In the genomic region with DNA sequence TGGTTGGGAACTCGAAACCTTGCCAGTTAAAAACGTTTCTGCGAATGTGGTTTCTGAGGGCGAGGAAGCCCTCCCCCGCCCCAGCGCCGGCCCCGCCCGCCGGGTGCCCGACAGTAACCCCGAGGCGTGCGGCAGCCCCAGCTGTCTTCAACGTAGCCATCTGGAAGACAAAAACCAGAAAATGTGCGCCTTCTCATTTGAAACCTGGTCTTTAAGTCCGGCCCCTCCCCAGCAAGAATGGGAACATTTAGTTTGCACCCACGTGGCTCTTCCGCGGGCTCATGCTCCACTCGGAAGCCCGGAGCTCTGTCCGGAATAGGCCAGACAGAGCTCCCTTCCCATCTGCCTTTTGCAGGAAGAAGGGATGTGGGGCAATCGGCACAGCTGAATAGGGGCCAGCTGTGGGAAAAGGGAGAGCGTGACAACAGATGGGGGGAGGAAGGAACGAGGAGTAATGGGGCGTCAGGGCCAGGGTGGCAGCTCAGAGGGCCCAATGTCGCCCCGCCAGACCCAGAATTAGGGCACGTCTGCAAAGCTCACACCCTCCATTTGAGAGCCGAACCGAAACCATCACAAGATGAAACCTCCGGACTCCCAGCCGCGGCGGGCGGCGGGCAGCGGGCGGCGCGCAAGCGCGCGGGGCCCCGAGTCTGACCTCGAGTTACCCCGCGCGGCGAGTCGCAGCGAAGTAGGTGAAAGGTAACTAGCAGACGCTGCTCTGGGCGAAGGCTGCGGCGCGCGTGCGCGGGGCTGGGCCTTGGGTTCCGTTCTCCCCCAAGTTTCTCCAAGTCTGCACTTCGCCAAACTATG, we compare ENCODE assay signal across 8 cellular contexts.
DNase-seq lines count a peak whose midpoint lies in the region; ATAC-seq and TF ChIP-seq lines count a peak whose summit lies in the region.

No MANE protein-coding gene starts in this region.

- CTCF ChIA-PET in CD4-positive, alpha-beta memory T cell (lab: Charles Lee; ENCODE audit: partially characterized antibody) = interaction anchor here (0.5 to 1.2 kb wide), 3 partner anchors 18 to 246 kb away, joined by 3 to 4 read pairs (median 3); no protein-coding TSS in a partner anchor
- CTCF ChIA-PET in OCI-LY7 (lab: Charles Lee; ENCODE audit: unreplicated experiment) = no interaction called here

- H3K4me3 ChIP-seq in CD4-positive, alpha-beta memory T cell (ENCODE audit: low read length in 2 of 2) = peak overlapping the region; percentile 94 to 98
- H3K4me3 ChIP-seq in OCI-LY7 (ENCODE audit: low read depth, low read length, poor library complexity, severe bottlenecking) = peak overlapping the region; percentile 12
- peak overlapping the region; percentile 12 for H3K4me3 ChIP-seq in mucosa of descending colon

- H3K4me1 ChIP-seq in CD4-positive, alpha-beta memory T cell (ENCODE audit: insufficient read depth, low read length) = peaks cover 38% of the 10 kb centered on the region
- H3K4me1 ChIP-seq in OCI-LY7 (ENCODE audit: insufficient read depth, low read length, poor library complexity, severe bottlenecking) = peaks cover 23% of the 10 kb centered on the region
- H3K4me1 ChIP-seq in mucosa of descending colon (ENCODE audit: low read depth) = peaks cover 15% of the 10 kb centered on the region

- peak overlapping the region; percentile 58 for H3K4me2 ChIP-seq in OCI-LY7 (ENCODE audit: low read length)

- H4K20me1 ChIP-seq in OCI-LY7 (ENCODE audit: insufficient read depth, low read length) = no peaks in the 10 kb centered on the region

- no peaks in the 10 kb centered on the region for H3K27me3 ChIP-seq in CD4-positive, alpha-beta memory T cell (ENCODE audit: insufficient read depth, low read length)

- DNase-seq in CD4-positive, alpha-beta memory T cell = peak; percentile 85 to 88 (median 88)
- DNase-seq in HS-5 (ENCODE audit: low read depth) (peak; percentile 47), OCI-LY7 (ENCODE audit: low spot score) (peak; percentile 59), activated T-cell treated with anti-CD3 and anti-CD28 coated beads for 4 hours (peak; percentile 71), epithelial cell of prostate (ENCODE audit: low read depth, low spot score) (no peak), mucosa of descending colon (peak; percentile 89 to 95 (median 94))
- peak; percentile 38 to 60 for DNase-seq in stimulated activated CD8-positive, alpha-beta memory T cell treated with anti-CD3 and anti-CD28 coated beads, Interleukin-4, amount 100 ng/mL, for 1 hour (ENCODE audit: low read depth in 2 of 2, low spot score in 1 of 2)

- H3K9me3 ChIP-seq in CD4-positive, alpha-beta memory T cell (ENCODE audit: control insufficient read depth in 1 of 2, low read length in 2 of 2) = no peaks in the 10 kb centered on the region
- H3K9me3 ChIP-seq in OCI-LY7 (ENCODE audit: low read length) = no peaks in the 10 kb centered on the region
- H3K9me3 ChIP-seq in mucosa of descending colon = no peaks in the 10 kb centered on the region

- H2AFZ ChIP-seq in OCI-LY7 (ENCODE audit: low read length) = peak overlapping the region; percentile 89

- peaks cover 21 to 45% (median 33%) of the 10 kb centered on the region in 4 donors for H3K4me1 Mint-ChIP-seq in CD4-positive, alpha-beta memory T cell

- no peaks in the 10 kb centered on the region for H3K36me3 Mint-ChIP-seq in CD4-positive, alpha-beta memory T cell

- H3K27ac Mint-ChIP-seq in CD4-positive, alpha-beta memory T cell = peak overlapping the region; percentile 96 to 99 (median 98)

- POLR2A ChIA-PET in CD4-positive, alpha-beta memory T cell (lab: Charles Lee; ENCODE audit: partially characterized antibody) = interaction anchor here (0.8 to 2.8 kb wide), 10 partner anchors 8 to 253 kb away, joined by 3 to 9 read pairs (median 4); partner anchors contain the start of genes ABCA1, NIPSNAP3A and SLC44A1
- POLR2A ChIA-PET in OCI-LY7 (lab: Charles Lee) = interaction anchor here (0.6 to 1.1 kb wide), 3 partner anchors 37 to 122 kb away, joined by 3 to 5 read pairs (median 3); no protein-coding TSS in a partner anchor

- no peak for TF ChIP-seq CTCF in OCI-LY7 (conservative IDR thresholded peaks at IDR 0.05; ENCODE audit: low read length)
- TF ChIP-seq CTCF in mucosa of descending colon (IDR thresholded peaks at IDR 0.05) = no peak

- intact Hi-C loops in CD4-positive, alpha-beta memory T cell (cut with micrococcal nuclease) = loop anchor here (2.0 to 5.0 kb wide), 7 partner anchors 23 to 703 kb away; partner anchors contain the start of genes SLC44A1 and TMEM38B
- intact Hi-C loops in OCI-LY7 (cut with micrococcal nuclease; ENCODE audit: unreplicated experiment) = loop anchor here (1.0 kb wide), 1 partner anchor 68 kb away; no protein-coding TSS in a partner anchor
- intact Hi-C loops in mucosa of descending colon (cut with DNase I, micrococcal nuclease) = loop anchor here in 1 of 2 donors (5.0 kb wide), 1 partner anchor 64 kb away; the partner anchor contains the start of gene ABCA1

- BruUV-seq in OCI-LY7 (replicated peaks; lab: Mats Ljungman, UMichigan) = no TSS peak

- peak overlapping the region; percentile 87 to 94 (median 92) for H3K4me3 Mint-ChIP-seq in CD4-positive, alpha-beta memory T cell

- no peaks in the 10 kb centered on the region for H3K9me3 Mint-ChIP-seq in CD4-positive, alpha-beta memory T cell

- ATAC-seq in GM19468 (IDR thresholded peaks at IDR 0.05; ENCODE audit: extremely low read depth, unreplicated experiment) (peak; percentile 92), mucosa of descending colon (peak; percentile 95)

- no peaks in the 10 kb centered on the region for H3K9me2 ChIP-seq in OCI-LY7 (ENCODE audit: insufficient read depth, low read length)

- no peaks in the 10 kb centered on the region for H3K36me3 ChIP-seq in CD4-positive, alpha-beta memory T cell (ENCODE audit: insufficient read depth, low read length)
- H3K36me3 ChIP-seq in OCI-LY7 (ENCODE audit: insufficient read depth, low read length) (no peaks in the 10 kb centered on the region), mucosa of descending colon (ENCODE audit: low read depth) (no peaks in the 10 kb centered on the region)

- H3K27ac ChIP-seq in CD4-positive, alpha-beta memory T cell (ENCODE audit: low read depth, low read length) = peak overlapping the region; percentile 76
- H3K27ac ChIP-seq in OCI-LY7 (ENCODE audit: low read depth, low read length, poor library complexity, severe bottlenecking) = no peak overlapping the region
- peak overlapping the region; percentile 91 for H3K27ac ChIP-seq in epithelial cell of prostate

- H3K79me2 ChIP-seq in OCI-LY7 (ENCODE audit: insufficient read depth, low read depth, low read length) = no peaks in the 10 kb centered on the region

- peaks cover 0 to 1% of the 10 kb centered on the region in 2 donors for H3K27me3 Mint-ChIP-seq in CD4-positive, alpha-beta memory T cell

Comparison
In these comparisons a context has a peak if more than half of its experiments do, and no peak if none do; other contexts are left out.
1. H3K4me3 ChIP-seq: peak in every context shown above with its lines; median percentile 96 in CD4-positive, alpha-beta memory T cell; 12 in OCI-LY7; 12 in mucosa of descending colon.